Comparison of ENCODE assay signal across 1 cellular context in genomic region chr22:29755889-29756288, GRCh38.
TF ChIP-seq lines count a peak whose summit lies in the region.

No MANE protein-coding gene starts in this region.

TF ChIP-seq in H1, 55 proteins besides CTCF, POLR2A, EP300 and RAD21 (continued from another document):
- TF ChIP-seq ATF3 (IDR thresholded peaks at IDR 0.05; ENCODE audit: insufficient read depth, low read depth, low read length) = no peak
- TF ChIP-seq CTBP2 (IDR thresholded peaks at IDR 0.05; ENCODE audit: borderline replicate concordance, insufficient read depth, insufficient read length, low read length) = no peak
- no peak for TF ChIP-seq ASH2L (IDR thresholded peaks at IDR 0.05; ENCODE audit: low read length)
- no peak for TF ChIP-seq TAF7 (optimal IDR thresholded peaks at IDR 0.05; ENCODE audit: borderline replicate concordance, low read depth, low read length)
- TF ChIP-seq E2F6 (IDR thresholded peaks at IDR 0.05) = no peak
- no peak for TF ChIP-seq MAFK (IDR thresholded peaks at IDR 0.05; ENCODE audit: low read depth, low read length)
- TF ChIP-seq GTF2F1 (IDR thresholded peaks at IDR 0.05; ENCODE audit: borderline replicate concordance, low read depth, low read length) = no peak
- TF ChIP-seq YY1 (IDR thresholded peaks at IDR 0.05; ENCODE audit: low read depth, low read length) = no peak
- TF ChIP-seq HDAC2 (IDR thresholded peaks at IDR 0.05; ENCODE audit: borderline replicate concordance in 1 of 2, low read depth in 2 of 2, low read length in 2 of 2) = no peak
- TF ChIP-seq HDAC6 (IDR thresholded peaks at IDR 0.05; ENCODE audit: low read depth, low read length) = no peak
